In genomic region chr2:17682098-17682857, GRCh38 we compare ENCODE assay signal across 17 cellular contexts.
"Had no signal": no experiment of that assay in that cellular context is flagged by ENCODE, and none has a peak within 500 bp of the region (broad histone marks: within the 10 kb centered on the region; RNA-seq: fewer than 3 reads in every experiment).

No MANE protein-coding gene starts in this region.

- H3K4me1 ChIP-seq: neural progenitor cell, right lobe of liver, transverse colon had no signal

- H3K4me3 ChIP-seq: neural progenitor cell, ovary, right lobe of liver, thoracic aorta, transverse colon had no signal

- H3K27ac ChIP-seq: neural progenitor cell, ovary, right lobe of liver, thoracic aorta, transverse colon had no signal

- H3K9me3 ChIP-seq: ovary, right lobe of liver, thoracic aorta, transverse colon had no signal

- DNase-seq: effector memory CD4-positive, alpha-beta T cell; immature natural killer cell; kidney; left colon; midbrain; nucleus accumbens; ovary; right lobe of liver; stimulated activated CD4-positive, alpha-beta T cell treated with anti-CD3 and anti-CD28 coated beads, Interleukin-15, amount 100 ng/mL, for 24 hours; stimulated activated CD4-positive, alpha-beta T cell treated with anti-CD3 and anti-CD28 coated beads, Interleukin-1b, Interleukin-23, amount 100 ng/mL, for 48 hours; stimulated activated CD4-positive, alpha-beta T cell treated with anti-CD3 and anti-CD28 coated beads, Interleukin-4, amount 100 ng/mL, for 24 hours; transverse colon had no signal

- H3K36me3 ChIP-seq: neural progenitor cell, ovary, thoracic aorta had no signal

- H3K27me3 ChIP-seq: neural progenitor cell, ovary, right lobe of liver, transverse colon had no signal

- ATAC-seq: esophagus mucosa; left colon; natural killer cell treated with Interleukin-12 subunit alpha and Interleukin-12 subunit beta and Interleukin-15 and Interleukin-18, amount 100 ng/mL, for 72 hours; right lobe of liver; stimulated activated memory B cell treated with anti-CD40 and anti-IgM and Interleukin-4, amounts not matched to agents 10 μg/mL and 1 μg/mL and 100 μg/mL, for 72 hours had no signal
